Comparison of ENCODE assay signal across 21 cellular contexts in genomic region chr13:63741029-63741813, GRCh38.
"Had no signal": no experiment of that assay in that cellular context is flagged by ENCODE, and none has a peak within 500 bp of the region (broad histone marks: within the 10 kb centered on the region; RNA-seq: fewer than 3 reads in every experiment).

No MANE protein-coding gene starts in this region.

- H3K27ac ChIP-seq: foreskin keratinocyte, thyroid gland had no signal

- DNase-seq: activated CD4-positive, alpha-beta T cell treated with anti-CD3 and anti-CD28 coated beads for 1 hour; activated CD4-positive, alpha-beta T cell treated with anti-CD3 and anti-CD28 coated beads, Interleukin-2, amount 50 U/mL, for 1 hour; activated CD8-positive, alpha-beta T cell treated with anti-CD3 and anti-CD28 coated beads, Interleukin-2, amount 10 ng/mL, durations not matched to agents 7 days and 5 days; activated naive CD4-positive, alpha-beta T cell treated with anti-CD3 and anti-CD28 coated beads, Interleukin-2, amount 10 ng/mL, durations not matched to agents 7 days and 5 days; caudate nucleus; dermis blood vessel endothelial cell; effector CD8-positive, alpha-beta T cell; erythroblast; foreskin keratinocyte; immature natural killer cell; left ventricle myocardium superior; mesenchymal stem cell; nephron progenitor cell; nucleus accumbens; stimulated activated CD4-positive, alpha-beta T cell treated with anti-CD3 and anti-CD28 coated beads, Interleukin-4, amount 100 ng/mL, for 24 hours; stimulated activated naive CD4-positive, alpha-beta T cell treated with Interleukin-2 at 50 U/mL for 16 hours; substantia nigra; T-helper 1 cell; thyroid gland had no signal

- ATAC-seq: activated CD8-positive, alpha-beta T cell treated with anti-CD3 and anti-CD28 coated beads, Interleukin-2, amount 10 ng/mL, durations not matched to agents 7 days and 5 days; activated T-helper 17 cell treated with anti-CD3 and anti-CD28 coated beads, Interleukin-2, amount 50 U/mL, for 72 hours; foreskin keratinocyte; left ventricle myocardium superior had no signal

- H3K4me1 ChIP-seq: foreskin keratinocyte, thyroid gland had no signal

- H3K9me3 ChIP-seq: thyroid gland had no signal

- H3K36me3 ChIP-seq: thyroid gland had no signal

- FAIRE-seq: urothelium cell line had no signal

- H3K27me3 ChIP-seq: foreskin keratinocyte, thyroid gland had no signal

- H3K4me3 ChIP-seq: thyroid gland had no signal
